ENCODE assay signal across 13 cellular contexts in the genomic region with DNA sequence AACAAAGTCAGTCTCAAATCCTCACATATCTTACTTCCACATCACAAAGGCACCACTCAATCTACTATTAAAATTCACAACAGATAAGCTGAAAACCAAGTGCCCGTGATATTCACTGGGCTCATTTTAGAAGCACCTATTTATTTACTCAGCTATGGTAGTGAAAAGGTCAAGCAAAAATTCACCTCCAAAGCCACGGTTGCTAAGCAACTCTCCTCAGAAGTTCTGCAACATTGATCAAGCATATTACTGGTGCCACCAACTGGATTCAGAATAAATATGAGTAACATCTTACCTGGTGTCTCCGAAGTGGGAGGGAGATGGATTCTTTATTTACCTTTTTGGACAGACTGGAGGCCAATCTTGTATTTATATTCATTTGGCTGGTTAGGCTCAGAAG.
A peak's percentile ranks its signal among the peaks of the same experiment; 100 is the strongest.
DNase-seq lines count a peak whose midpoint lies in the region; ATAC-seq and FAIRE-seq lines count a peak whose summit lies in the region.
"Had no signal": no experiment of that assay in that cellular context is flagged by ENCODE, and none has a peak within 500 bp of the region (broad histone marks: within the 10 kb centered on the region; RNA-seq: fewer than 3 reads in every experiment).

No MANE protein-coding gene starts in this region.

- H2BK120ac ChIP-seq in mesenchymal stem cell (ENCODE audit: low read depth, low read length): no peak overlapping the region

- H3K4me1 ChIP-seq in mesenchymal stem cell (ENCODE audit: control insufficient read depth, insufficient read depth, low read depth, low read length): no peaks in the 10 kb centered on the region
- H3K4me1 ChIP-seq: BE2C, pancreas had no signal

- no peak overlapping the region for H3K4me3 ChIP-seq in mesenchymal stem cell (ENCODE audit: insufficient read depth in 1 of 2, low read depth in 1 of 2, low read length in 2 of 2)
- H3K4me3 ChIP-seq: pancreas had no signal

- DNase-seq in DMS79 (lab: John Stamatoyannopoulos, UW) (peak; percentile 79), NCI-H128 (lab: John Stamatoyannopoulos, UW; ENCODE audit: unreplicated experiment) (peak; percentile 8), RCC 7860 (ENCODE audit: low spot score) (peak; percentile 5), mesenchymal stem cell (no peak), superior temporal gyrus (ENCODE audit: extremely low spot score) (no peak), T-helper 2 cell (no peak), GF-D8 (lab: John Stamatoyannopoulos, UW) (no peak)
- DNase-seq: BE2C; pancreas; stimulated activated CD4-positive, alpha-beta T cell treated with anti-CD3 and anti-CD28 coated beads, Interleukin-2, amount 100 ng/mL, for 24 hours; stimulated activated naive CD4-positive, alpha-beta T cell treated with Interleukin-2 at 50 U/mL for 16 hours had no signal

- no peak overlapping the region for H3K23ac ChIP-seq in mesenchymal stem cell (ENCODE audit: low read length in 2 of 2)

- no peak overlapping the region for H3K27ac ChIP-seq in mesenchymal stem cell (ENCODE audit: low read length, poor library complexity, severe bottlenecking)
- H3K27ac ChIP-seq: pancreas had no signal

- H3K14ac ChIP-seq in mesenchymal stem cell (ENCODE audit: low read length in 2 of 2): no peak overlapping the region

- 75% methylated on average over 2 of the region's 3 CpGs for WGBS in mesenchymal stem cell

- no peak overlapping the region for H3K9ac ChIP-seq in mesenchymal stem cell (ENCODE audit: low read length)

- no peak for FAIRE-seq in RCC 7860 (lab: Jason Lieb, UNC)
- FAIRE-seq: pancreas had no signal

- H3K4ac ChIP-seq in mesenchymal stem cell (ENCODE audit: low read depth in 1 of 2, low read length in 2 of 2): no peak overlapping the region

- H3K9me3 ChIP-seq in mesenchymal stem cell (ENCODE audit: control insufficient read depth, low read length): no peaks in the 10 kb centered on the region
- H3K9me3 ChIP-seq: BE2C, pancreas had no signal

- H4K8ac ChIP-seq in mesenchymal stem cell (ENCODE audit: low read length): no peak overlapping the region

- H2AFZ ChIP-seq in mesenchymal stem cell (ENCODE audit: low read depth, low read length): no peak overlapping the region

- no peaks in the 10 kb centered on the region for H3K79me1 ChIP-seq in mesenchymal stem cell (replicated peaks; ENCODE audit: low read length, poor library complexity, severe bottlenecking)

- no peak overlapping the region for H2BK12ac ChIP-seq in mesenchymal stem cell (ENCODE audit: low read length in 2 of 2)

- H2BK5ac ChIP-seq in mesenchymal stem cell (ENCODE audit: low read depth, low read length, poor library complexity, severe bottlenecking): no peak overlapping the region

- H4K91ac ChIP-seq in mesenchymal stem cell (ENCODE audit: low read length): no peak overlapping the region

- no peak overlapping the region for H2AK5ac ChIP-seq in mesenchymal stem cell (ENCODE audit: low read length, severe bottlenecking)

- no peaks in the 10 kb centered on the region for H3K36me3 ChIP-seq in mesenchymal stem cell (ENCODE audit: control insufficient read depth in 1 of 2, insufficient read depth in 2 of 2, low read depth in 1 of 2, low read length in 2 of 2)
- H3K36me3 ChIP-seq: BE2C, pancreas had no signal

- no peak overlapping the region for H3K18ac ChIP-seq in mesenchymal stem cell (ENCODE audit: low read depth in 1 of 2, low read length in 2 of 2)

- H3K27me3 ChIP-seq in mesenchymal stem cell (ENCODE audit: control insufficient read depth in 1 of 2, insufficient read depth in 1 of 2, low read length in 2 of 2): no peaks in the 10 kb centered on the region
- H3K27me3 ChIP-seq: BE2C, pancreas had no signal

- peak; percentile 49 for ATAC-seq in GM21360 (IDR thresholded peaks at IDR 0.05; ENCODE audit: unreplicated experiment)
- ATAC-seq: Panc1 had no signal

- H3K4me2 ChIP-seq in mesenchymal stem cell (ENCODE audit: low read length, poor library complexity, severe bottlenecking): no peak overlapping the region

- no peak overlapping the region for H2BK15ac ChIP-seq in mesenchymal stem cell (ENCODE audit: low read depth, poor library complexity, severe bottlenecking)

Comparison
In these comparisons a context has a peak if more than half of its experiments do, and no peak if none do; other contexts are left out.
1. DNase-seq: peak in DMS79 (single experiment), NCI-H128 (single experiment) and RCC 7860 (single experiment); none in mesenchymal stem cell (single experiment), superior temporal gyrus (single experiment), T-helper 2 cell (0 of 5) and GF-D8 (single experiment).